11 cellular contexts compared by ENCODE assay signal in the genomic region with DNA sequence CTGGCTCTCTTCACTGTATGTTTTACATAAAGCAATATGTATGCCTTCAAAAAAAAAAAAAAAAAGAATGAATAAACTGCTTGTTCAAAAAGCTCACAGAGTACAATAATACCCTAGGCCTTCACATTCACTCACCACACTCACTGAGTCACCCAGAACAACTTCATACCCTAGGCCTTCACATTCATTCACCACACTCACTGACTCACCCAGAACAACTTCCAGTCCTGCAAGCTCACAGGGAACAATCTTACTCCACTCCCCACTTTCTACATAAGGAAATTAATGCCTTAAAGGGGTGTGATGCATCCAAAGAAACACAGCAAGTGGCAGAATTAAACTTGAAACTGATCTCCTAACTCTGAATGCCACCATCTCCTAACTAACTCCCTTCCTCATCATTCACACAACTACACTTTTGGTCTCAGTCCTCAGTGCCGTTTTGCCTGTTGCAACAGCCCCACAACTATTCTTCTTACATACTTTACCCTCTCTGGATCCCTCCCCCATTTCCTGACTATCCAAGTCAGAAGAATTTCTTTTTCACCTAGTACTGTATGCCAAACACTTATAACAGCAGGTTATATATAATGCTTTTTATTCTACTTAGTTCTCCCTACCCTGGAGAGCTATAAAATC. TPM values are rescaled to one million over a fixed set of nuclear protein-coding genes. Genes with fewer than 3 reads are reported as not detected.
DNase-seq lines count a peak whose midpoint lies in the region; ATAC-seq, FAIRE-seq and TF ChIP-seq lines count a peak whose summit lies in the region.
"Had no signal": no experiment of that assay in that cellular context is flagged by ENCODE, and none has a peak within 500 bp of the region (broad histone marks: within the 10 kb centered on the region; RNA-seq: fewer than 3 reads in every experiment).

No MANE protein-coding gene starts in this region.

- peak; percentile 84 for DNase-seq in AG04450 (ENCODE audit: low read depth, low spot score)
- peak; percentile 94 for DNase-seq in HS-5 (ENCODE audit: low read depth)
- DNase-seq in astrocyte (ENCODE audit: low read depth), result peak; percentile 99
- no peak for DNase-seq in lower lobe of right lung
- no peak for DNase-seq in esophagus muscularis mucosa (ENCODE audit: extremely low spot score)
- DNase-seq: NCI-H1105 treated with DMSO at 0.1 percent for 48 hours; occipital lobe; stimulated activated naive CD4-positive, alpha-beta T cell treated with Interleukin-2 at 50 U/mL for 16 hours had no signal

- 67% methylated on average over 1 of the region's 1 CpG for WGBS in esophagus muscularis mucosa

- H3K4me1 Mint-ChIP-seq in astrocyte (ENCODE audit: low read depth, unreplicated experiment), result peaks cover 22% of the 10 kb centered on the region

- no peak for TF ChIP-seq POLR2A in esophagus muscularis mucosa (IDR thresholded peaks at IDR 0.05; ENCODE audit: low read depth)

- H3K27me3 ChIP-seq in AG04450 (ENCODE audit: control insufficient read depth, insufficient read depth, low read length) (no peaks in the 10 kb centered on the region), astrocyte (ENCODE audit: insufficient read depth, low read length) (no peaks in the 10 kb centered on the region), lower lobe of right lung (ENCODE audit: low read depth) (no peaks in the 10 kb centered on the region), esophagus muscularis mucosa (no peaks in the 10 kb centered on the region)

- no peak for TF ChIP-seq CTCF in AG04450 (IDR thresholded peaks at IDR 0.05; ENCODE audit: low read depth, low read length)
- no peak for TF ChIP-seq CTCF in astrocyte (IDR thresholded peaks at IDR 0.05; ENCODE audit: insufficient read depth, low read depth, low read length)
- TF ChIP-seq CTCF in lower lobe of right lung (IDR thresholded peaks at IDR 0.05), result no peak
- TF ChIP-seq CTCF in esophagus muscularis mucosa (IDR thresholded peaks at IDR 0.05), result no peak

- peak overlapping the region; percentile 1 for H3K4me3 Mint-ChIP-seq in astrocyte (ENCODE audit: unreplicated experiment)

- peak overlapping the region; percentile 50 for H2AFZ ChIP-seq in astrocyte (ENCODE audit: low read depth, low read length)

- peak overlapping the region; percentile 49 for H3K9ac ChIP-seq in astrocyte (ENCODE audit: low read length)

- H3K36me3 Mint-ChIP-seq in astrocyte (ENCODE audit: low read depth, unreplicated experiment), result peaks cover 25% of the 10 kb centered on the region

- intact Hi-C loops in lower lobe of right lung (cut with DNase I) (no loop called here), esophagus muscularis mucosa (cut with DNase I) (no loop called here)

- H4K20me1 ChIP-seq in astrocyte (ENCODE audit: insufficient read depth, low read length), result no peaks in the 10 kb centered on the region

- POLR2A ChIA-PET in AG04450 (lab: Yijun Ruan, JAX), result interaction anchor here (0.6 to 1.0 kb wide), 5 partner anchors 74 to 776 kb away, joined by 3 to 6 read pairs (median 3); no protein-coding TSS in a partner anchor

- H3K4me3 ChIP-seq in AG04450 (ENCODE audit: low read depth, low read length) (no peak overlapping the region), astrocyte (ENCODE audit: insufficient read depth, low read depth, low read length) (peak overlapping the region; percentile 37), lower lobe of right lung (no peak overlapping the region), esophagus muscularis mucosa (no peak overlapping the region)

- peaks cover 9% of the 10 kb centered on the region for H3K36me3 ChIP-seq in astrocyte (ENCODE audit: insufficient read depth, low read length)
- H3K36me3 ChIP-seq in lower lobe of right lung, result peaks cover 27% of the 10 kb centered on the region
- peaks cover 0 to 26% (median 13%) of the 10 kb centered on the region in 4 donors for H3K36me3 ChIP-seq in esophagus muscularis mucosa

- ATAC-seq in lower lobe of right lung, result peak; percentile 49 to 57
- ATAC-seq in GM19455 (IDR thresholded peaks at IDR 0.05; ENCODE audit: unreplicated experiment), result no peak
- ATAC-seq in HG03571 (IDR thresholded peaks at IDR 0.05; ENCODE audit: unreplicated experiment), result no peak
- no peak for ATAC-seq in GM21360 (IDR thresholded peaks at IDR 0.05; ENCODE audit: unreplicated experiment)

- H3K9me3 Mint-ChIP-seq in astrocyte (ENCODE audit: unreplicated experiment), result no peaks in the 10 kb centered on the region

- peak overlapping the region; percentile 82 for H3K4me2 ChIP-seq in astrocyte (ENCODE audit: low read length)

- no peaks in the 10 kb centered on the region for H3K27me3 Mint-ChIP-seq in astrocyte (ENCODE audit: low read depth, unreplicated experiment)

- peaks cover 5% of the 10 kb centered on the region for H3K79me2 ChIP-seq in astrocyte (ENCODE audit: insufficient read depth, low read length)

- H3K27ac ChIP-seq in AG04450 (ENCODE audit: low read depth, low read length) (peak overlapping the region; percentile 63), astrocyte (ENCODE audit: low read depth, low read length) (peak overlapping the region; percentile 51), lower lobe of right lung (no peak overlapping the region), esophagus muscularis mucosa (replicated peaks in 1 of 4) (no peak overlapping the region)

- CTCF ChIA-PET in AG04450 (lab: Charles Lee), result interaction anchor here (0.6 to 1.5 kb wide), 5 partner anchors 8 to 123 kb away, joined by 3 read pairs; no protein-coding TSS in a partner anchor

- no peak for TF ChIP-seq EP300 in esophagus muscularis mucosa (IDR thresholded peaks at IDR 0.05)

- H3K4me1 ChIP-seq in astrocyte (ENCODE audit: insufficient read depth, low read length), result peaks cover 15% of the 10 kb centered on the region
- H3K4me1 ChIP-seq in lower lobe of right lung, result no peaks in the 10 kb centered on the region
- H3K4me1 ChIP-seq in esophagus muscularis mucosa, result peaks cover 0 to 18% (median 0%) of the 10 kb centered on the region in 4 donors

- peaks cover 3% of the 10 kb centered on the region; the same call in 1 of the 2 replicates for H3K9me3 ChIP-seq in AG04450 (ENCODE audit: control insufficient read depth, insufficient read depth, low read length)
- H3K9me3 ChIP-seq in astrocyte (ENCODE audit: insufficient read depth, low read depth, low read length), result no peaks in the 10 kb centered on the region
- no peaks in the 10 kb centered on the region for H3K9me3 ChIP-seq in lower lobe of right lung
- H3K9me3 ChIP-seq in esophagus muscularis mucosa, result no peaks in the 10 kb centered on the region

- no peak for FAIRE-seq in astrocyte (lab: Jason Lieb, UNC)

- H3K27ac Mint-ChIP-seq in astrocyte (ENCODE audit: unreplicated experiment), result peak overlapping the region; percentile 60

RNA-seq across cellular contexts. Expression of gene NHSL1, which starts 34.2 kb away (rescaled TPM):
- 10.2 and 10.5 TPM in 2 replicates for polyA plus RNA-seq in AG04450 (2011; rRNA removed)
- polyA minus RNA-seq in AG04450 (2011; rRNA and poly(A)+ RNA removed), result 58.7 and 81.5 TPM in 2 replicates
- total RNA-seq in astrocyte, result 28.7 and 33.5 TPM in 2 replicates
- total RNA-seq in lower lobe of right lung, result 63.7 TPM
- total RNA-seq in esophagus muscularis mucosa, result 10 to 100 TPM in 3 of 4 donors, 1 to 10 TPM in 1; 8.6 to 15.6 (median 11.7) TPM

Comparison
In these comparisons a context has a peak if more than half of its experiments do, and no peak if none do; other contexts are left out.
1. DNase-seq: peak in AG04450 (single experiment), HS-5 (single experiment) and astrocyte (single experiment); none in lower lobe of right lung (single experiment) and esophagus muscularis mucosa (single experiment).
2. H3K27ac ChIP-seq: peak in AG04450 (single experiment) and astrocyte (single experiment); none in lower lobe of right lung (single experiment) and esophagus muscularis mucosa (0 of 4).
3. ATAC-seq: peak in lower lobe of right lung (2 of 2); none in GM19455 (single experiment), HG03571 (single experiment) and GM21360 (single experiment).